In the genomic region with DNA sequence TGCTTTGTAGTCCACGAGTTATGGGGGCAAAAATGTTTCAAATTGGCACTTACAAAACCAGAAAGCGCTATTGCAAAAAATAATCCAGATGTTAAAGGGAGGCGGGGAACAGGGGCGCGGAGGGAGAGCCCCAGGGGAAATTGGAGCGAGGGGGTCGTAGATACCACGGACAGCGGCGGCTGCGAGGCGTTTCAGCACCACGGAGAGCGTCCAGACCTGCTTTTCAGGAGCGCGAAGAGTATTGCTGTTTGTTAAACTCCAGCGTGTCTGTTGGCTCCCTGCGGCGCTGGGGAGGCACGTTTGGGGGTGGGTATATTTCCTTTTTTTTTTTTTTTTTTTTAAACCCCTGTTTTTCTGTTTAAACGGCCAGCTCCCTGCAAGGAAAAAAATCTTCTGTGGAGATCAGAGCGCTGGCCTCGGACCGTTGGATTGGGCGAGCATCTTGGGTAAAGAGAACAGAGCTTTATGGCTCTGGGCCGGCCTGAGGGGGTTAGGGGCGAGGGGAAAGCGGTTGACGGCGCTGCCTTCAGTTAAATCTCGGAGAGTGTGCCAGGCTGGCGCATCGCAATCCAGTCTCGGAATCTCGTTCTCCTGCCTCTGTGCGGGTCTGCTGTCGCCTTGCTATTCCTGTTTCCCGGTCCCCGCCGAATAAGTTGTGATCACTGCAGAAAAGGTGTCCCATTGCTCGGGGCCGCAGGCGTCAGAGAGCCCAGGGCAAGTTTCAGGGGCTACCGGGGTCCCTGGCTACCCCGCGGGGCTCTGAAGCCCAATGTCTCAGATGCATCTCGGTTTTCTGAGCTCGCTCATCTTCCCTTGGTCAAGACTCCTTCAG, we compare ENCODE assay signal across 10 cellular contexts. TPM values are rescaled to one million over a fixed set of nuclear protein-coding genes. Genes with fewer than 3 reads are reported as not detected.
DNase-seq lines count a peak whose midpoint lies in the region; ATAC-seq lines count a peak whose summit lies in the region.
"Had no signal": no experiment of that assay in that cellular context is flagged by ENCODE, and none has a peak within 500 bp of the region (broad histone marks: within the 10 kb centered on the region; RNA-seq: fewer than 3 reads in every experiment).

TSS of gene GLRA1 (minus strand) at position 288 of the 832 bp plus-strand sequence. CDS start 302 bp downstream, outside the sequence.

- ATAC-seq in HG03354 (IDR thresholded peaks at IDR 0.05; ENCODE audit: poor library complexity, severe bottlenecking, unreplicated experiment): peak; percentile 72
- ATAC-seq in central memory CD8-positive, alpha-beta T cell (replicated peaks; ENCODE audit: extremely low read depth, poor library complexity, severe bottlenecking): peak; percentile 40
- peak; percentile 58 for ATAC-seq in left colon
- ATAC-seq in GM19035 (IDR thresholded peaks at IDR 0.05; ENCODE audit: unreplicated experiment): no peak

- DNase-seq in AG08395 (ENCODE audit: low spot score): peak; percentile 49
- peak; percentile 4 for DNase-seq in T-helper 22 cell (ENCODE audit: low read depth)
- peak in 1 of 2 donors; percentile 44 for DNase-seq in central memory CD8-positive, alpha-beta T cell (ENCODE audit: low spot score in 2 of 2)
- DNase-seq in left colon: peak in 1 of 2 donors; percentile 57
- DNase-seq in stimulated activated CD8-positive, alpha-beta memory T cell treated with anti-CD3 and anti-CD28 coated beads, Interleukin-2, amount 100 ng/mL, for 1 hour (ENCODE audit: low read depth in 2 of 2): peak; percentile 8 to 17
- DNase-seq in SHP77 treated with DMSO at 0.1 percent for 48 hours (lab: John Stamatoyannopoulos, UW): no peak

- intact Hi-C loops in left colon (cut with DNase I, micrococcal nuclease): no loop called here

- no peak within 1 kb of the TSS for H3K4me3 Mint-ChIP-seq in central memory CD8-positive, alpha-beta T cell
- H3K4me3 Mint-ChIP-seq: activated naive CD4-positive, alpha-beta T cell treated with anti-CD3 and anti-CD28 coated beads, Interleukin-2, amount 50 U/mL, for 24 hours had no signal

- peaks cover 5% of the 10 kb centered on the region for H3K9me3 Mint-ChIP-seq in central memory CD8-positive, alpha-beta T cell

- H3K4me1 Mint-ChIP-seq in central memory CD8-positive, alpha-beta T cell: no peaks in the 10 kb centered on the region
- H3K4me1 Mint-ChIP-seq: activated naive CD4-positive, alpha-beta T cell treated with anti-CD3 and anti-CD28 coated beads, Interleukin-2, amount 50 U/mL, for 24 hours had no signal

- peaks cover 71% of the 10 kb centered on the region for H3K27me3 Mint-ChIP-seq in central memory CD8-positive, alpha-beta T cell

- peak within 1 kb of the TSS; percentile 15 for H3K27ac Mint-ChIP-seq in central memory CD8-positive, alpha-beta T cell (ENCODE audit: low read depth)
- H3K27ac Mint-ChIP-seq: activated naive CD4-positive, alpha-beta T cell treated with anti-CD3 and anti-CD28 coated beads, Interleukin-2, amount 50 U/mL, for 24 hours had no signal

- peaks cover 3% of the 10 kb centered on the region for H3K36me3 Mint-ChIP-seq in central memory CD8-positive, alpha-beta T cell (ENCODE audit: insufficient read depth)

RNA-seq across cellular contexts. Expression of gene GLRA1, which starts in this region (rescaled TPM):
- not detected for total RNA-seq in left colon
- total RNA-seq: tibial nerve had no signal

Comparison
In these comparisons a context has a peak if more than half of its experiments do, and no peak if none do; other contexts are left out.
1. Peak in ATAC-seq in left colon; RNA of the gene not detected or under 1 TPM.